In the genomic region with DNA sequence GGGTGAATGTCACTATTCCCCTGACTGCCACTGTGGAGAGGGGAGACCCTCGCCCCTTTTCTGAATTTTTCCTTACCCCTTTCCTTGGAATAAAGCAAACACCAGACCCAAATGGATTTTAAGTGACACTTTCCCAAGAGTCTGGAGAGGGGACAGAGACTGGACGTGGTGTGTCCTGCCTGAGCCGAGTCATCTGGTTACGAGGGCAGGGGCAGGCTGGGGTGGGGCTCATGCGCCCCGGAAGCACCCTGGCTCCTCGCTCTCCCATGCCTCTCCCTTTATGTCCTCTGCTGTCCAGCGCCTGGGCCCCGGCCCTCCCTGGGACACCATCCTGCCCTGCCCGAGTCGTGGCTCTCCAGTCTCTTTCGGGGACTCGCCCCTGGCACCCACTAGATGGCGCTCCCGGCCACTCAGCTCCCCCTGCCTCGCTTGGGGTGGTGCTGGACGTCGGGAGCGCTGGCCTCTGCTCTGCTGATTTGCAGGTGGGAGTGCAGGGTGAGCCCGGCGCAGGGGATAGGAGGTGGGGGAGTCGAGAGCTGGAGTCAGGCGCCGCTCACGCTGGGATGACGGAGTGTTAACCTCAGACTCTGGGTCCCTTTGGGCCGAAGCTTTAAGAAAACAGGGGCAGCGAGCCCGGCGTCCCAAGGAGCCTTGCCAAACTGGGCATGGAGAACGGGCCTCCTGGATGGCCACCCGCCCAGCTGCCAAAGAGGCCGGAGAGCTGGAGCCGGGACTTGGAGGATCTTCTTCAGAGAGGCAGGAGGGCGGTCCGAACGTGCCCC, we compare ENCODE assay signal across 8 cellular contexts.
A peak's percentile ranks its signal among the peaks of the same experiment; 100 is the strongest.
DNase-seq lines count a peak whose midpoint lies in the region; ATAC-seq and TF ChIP-seq lines count a peak whose summit lies in the region.

No MANE protein-coding gene starts in this region.

- H3K9me3 ChIP-seq in endodermal cell (ENCODE audit: control insufficient read depth, low read length) = no peaks in the 10 kb centered on the region

- peak overlapping the region; percentile 48 for H3K4me3 Mint-ChIP-seq in endodermal cell

- no peaks in the 10 kb centered on the region for H3K36me3 ChIP-seq in endodermal cell (ENCODE audit: control insufficient read depth, insufficient read depth, low read length)

- no peaks in the 10 kb centered on the region for H3K4me1 ChIP-seq in endodermal cell (ENCODE audit: control insufficient read depth, insufficient read depth, low read length)

- no peaks in the 10 kb centered on the region for H3K27me3 ChIP-seq in endodermal cell (ENCODE audit: control insufficient read depth, insufficient read depth, low read length, poor library complexity, severe bottlenecking)

- no peaks in the 10 kb centered on the region for H3K9me3 Mint-ChIP-seq in endodermal cell

- WGBS in endodermal cell (ENCODE audit: insufficient coverage in 1 of 2, insufficient read length in 1 of 2), 2 experiments = 5 to 9% methylated on average over 32 to 37 of the region's 37 CpGs

- peak; percentile 90 for TF ChIP-seq CTCF in endodermal cell (conservative IDR thresholded peaks at IDR 0.05)

- peaks cover 36% of the 10 kb centered on the region for H3K27me3 Mint-ChIP-seq in endodermal cell (ENCODE audit: insufficient read depth)

- no peak overlapping the region for H3K9ac ChIP-seq in endodermal cell (ENCODE audit: extremely low read depth, low read length, poor library complexity, severe bottlenecking)

- H3K4me3 ChIP-seq in endodermal cell (ENCODE audit: low read length) = peak overlapping the region; percentile 68

- no peak for ATAC-seq in GM18517 (IDR thresholded peaks at IDR 0.05; ENCODE audit: unreplicated experiment)

- H3K36me3 Mint-ChIP-seq in endodermal cell (ENCODE audit: low read depth) = no peaks in the 10 kb centered on the region

- DNase-seq in DMS153 (lab: John Stamatoyannopoulos, UW) (peak; percentile 43), HS-27A (ENCODE audit: low read depth) (peak; percentile 60), NOMO-1 treated with dmso at 0.1 percent for 144 hours (lab: John Stamatoyannopoulos, UW; ENCODE audit: unreplicated experiment) (peak; percentile 87), endodermal cell (peak; percentile 96), mesenteric fat pad (ENCODE audit: low spot score) (peak; percentile 93)
- DNase-seq in activated CD8-positive, alpha-beta memory T cell treated with anti-CD3 and anti-CD28 coated beads, Interleukin-2, amount 50 U/mL, for 24 hours (ENCODE audit: extremely low read depth) = peak; percentile 17
- DNase-seq in stimulated activated CD8-positive, alpha-beta memory T cell treated with anti-CD3 and anti-CD28 coated beads, Interleukin-12 subunit alpha, Interleukin-12 subunit beta, amount 100 ng/mL, for 4 hours (ENCODE audit: low read depth) = peak; percentile 38

- H3K4me1 Mint-ChIP-seq in endodermal cell = peaks cover 13% of the 10 kb centered on the region

- no peak overlapping the region for H3K27ac ChIP-seq in endodermal cell (ENCODE audit: low read depth, low read length)

- no peak overlapping the region for H3K27ac Mint-ChIP-seq in endodermal cell

Comparison
In these comparisons a context has a peak if more than half of its experiments do, and no peak if none do; other contexts are left out.
1. DNase-seq: peak in every context shown above with its lines; median percentile 96 in endodermal cell; 93 in mesenteric fat pad; 87 in NOMO-1 treated with dmso at 0.1 percent for 144 hours; 60 in HS-27A; 43 in DMS153; 38 in stimulated activated CD8-positive, alpha-beta memory T cell treated with anti-CD3 and anti-CD28 coated beads, Interleukin-12 subunit alpha, Interleukin-12 subunit beta, amount 100 ng/mL, for 4 hours; 17 in activated CD8-positive, alpha-beta memory T cell treated with anti-CD3 and anti-CD28 coated beads, Interleukin-2, amount 50 U/mL, for 24 hours.